In the genomic region with DNA sequence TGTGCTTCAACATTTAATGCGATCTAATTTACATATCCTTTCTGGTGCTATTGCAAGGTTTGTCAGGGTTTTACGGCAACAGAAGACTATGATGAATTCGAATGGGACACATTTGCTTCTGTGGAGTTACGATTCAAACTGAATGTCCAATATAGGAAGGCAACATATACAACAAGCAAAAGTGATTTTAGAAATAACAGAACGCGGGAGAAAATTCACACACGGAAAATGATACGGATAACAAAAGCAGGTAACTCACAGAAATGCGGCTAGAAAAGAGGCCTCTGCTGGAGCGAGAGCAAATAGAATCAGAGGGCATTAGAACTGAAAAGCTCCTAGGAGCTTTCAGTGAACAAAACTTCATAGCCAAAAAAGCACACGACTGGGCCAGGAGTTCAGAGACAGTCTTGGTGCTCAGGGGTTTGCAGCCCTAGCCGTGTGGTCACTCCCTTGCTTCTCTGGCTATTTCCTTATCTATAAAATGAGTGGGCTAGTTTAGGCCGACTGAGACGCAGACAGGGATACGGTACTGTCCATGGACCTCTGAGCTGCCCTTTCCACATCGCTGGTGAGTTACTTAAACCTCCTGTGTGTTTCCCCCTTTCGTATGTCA, we compare ENCODE assay signal across 7 cellular contexts.
A peak's percentile ranks its signal among the peaks of the same experiment; 100 is the strongest.
DNase-seq lines count a peak whose midpoint lies in the region; ATAC-seq and TF ChIP-seq lines count a peak whose summit lies in the region.

No MANE protein-coding gene starts in this region.

- H3K36me3 ChIP-seq in rectal smooth muscle tissue (ENCODE audit: control insufficient read depth, insufficient read depth, low read length) = no peaks in the 10 kb centered on the region

- peak overlapping the region; percentile 12 for H3K9ac ChIP-seq in rectal smooth muscle tissue (ENCODE audit: low read length)

- no peaks in the 10 kb centered on the region for H3K27me3 ChIP-seq in rectal smooth muscle tissue (ENCODE audit: control insufficient read depth, insufficient read depth, low read length)

- peak overlapping the region; percentile 87 for H3K27ac ChIP-seq in rectal smooth muscle tissue (ENCODE audit: low read depth, low read length)

- peak; percentile 34 for ATAC-seq in GM21381 (IDR thresholded peaks at IDR 0.05; ENCODE audit: unreplicated experiment)
- peak; percentile 21 for ATAC-seq in HG03575 (IDR thresholded peaks at IDR 0.05; ENCODE audit: extremely low read depth, insufficient number of reproducible peaks, low FRiP score, unreplicated experiment)

- DNase-seq in GM03348 (ENCODE audit: low spot score) (peak; percentile 58), germinal center (ENCODE audit: low spot score) (peak; percentile 30), NCI-H1105 treated with DMSO at 0.1 percent for 48 hours (lab: John Stamatoyannopoulos, UW) (no peak)

- no peak for TF ChIP-seq CTCF in WI38 (IDR thresholded peaks at IDR 0.05; ENCODE audit: low read depth, low read length)

- H3K4me3 ChIP-seq in WI38 (ENCODE audit: low read depth, low read length) = peak overlapping the region; percentile 80
- peak overlapping the region; percentile 69 for H3K4me3 ChIP-seq in rectal smooth muscle tissue (ENCODE audit: low read length)

- peaks cover 9% of the 10 kb centered on the region for H3K4me1 ChIP-seq in rectal smooth muscle tissue (ENCODE audit: control insufficient read depth, insufficient read depth, low read length)
